8 cellular contexts compared by ENCODE assay signal in genomic region chr7:134778941-134779740, GRCh38. TPM values are rescaled to one million over a fixed set of nuclear protein-coding genes. Genes with fewer than 3 reads are reported as not detected.
A peak's percentile ranks its signal among the peaks of the same experiment; 100 is the strongest.
DNase-seq lines count a peak whose midpoint lies in the region; ATAC-seq lines count a peak whose summit lies in the region.

CALD1 (plus strand) TSS chr7:134779634; CDS start chr7:134867734, 88,100 bp downstream.

- H3K4me3 ChIP-seq in iPS-11a (ENCODE audit: low read depth, low read length) = peak within 1 kb of the TSS; percentile 65

- ATAC-seq in sciatic nerve (peak; percentile 93), GM21526 (IDR thresholded peaks at IDR 0.05; ENCODE audit: low FRiP score, unreplicated experiment) (no peak), HG03460 (IDR thresholded peaks at IDR 0.05; ENCODE audit: unreplicated experiment) (no peak)
- no peak for ATAC-seq in stimulated activated memory B cell treated with anti-CD40 and anti-IgM and Interleukin-4, amounts not matched to agents 10 μg/mL and 1 μg/mL and 100 μg/mL, for 72 hours

- intact Hi-C loops in sciatic nerve (cut with DNase I) = no loop called here

- in situ Hi-C loops in T47D (cut with HindIII; ENCODE audit: low pct_unique_long_range_greater_than_20kb, low sequenced_read_pairs) = no loop called here

- no peak within 1 kb of the TSS for H3K4me3 Mint-ChIP-seq in stimulated activated memory B cell treated with anti-CD40 and anti-IgM and Interleukin-4, amounts not matched to agents 10 μg/mL and 1 μg/mL and 100 μg/mL, for 72 hours

- H3K36me3 Mint-ChIP-seq in stimulated activated memory B cell treated with anti-CD40 and anti-IgM and Interleukin-4, amounts not matched to agents 10 μg/mL and 1 μg/mL and 100 μg/mL, for 72 hours = no peaks in the 10 kb centered on the region

- no peaks in the 10 kb centered on the region for H3K4me1 Mint-ChIP-seq in stimulated activated memory B cell treated with anti-CD40 and anti-IgM and Interleukin-4, amounts not matched to agents 10 μg/mL and 1 μg/mL and 100 μg/mL, for 72 hours

- DNase-seq in HuH-7 (ENCODE audit: low spot score) (peak; percentile 47), T47D (ENCODE audit: low read depth in 1 of 2, low spot score in 1 of 2) (peak; percentile 49 to 85), sciatic nerve (ENCODE audit: low spot score) (peak; percentile 72)
- no peak for DNase-seq in activated CD4-positive, alpha-beta T cell treated with anti-CD3 and anti-CD28 coated beads, Interleukin-2, amount 50 U/mL, for 48 hours

- no peak within 1 kb of the TSS for H3K27ac Mint-ChIP-seq in stimulated activated memory B cell treated with anti-CD40 and anti-IgM and Interleukin-4, amounts not matched to agents 10 μg/mL and 1 μg/mL and 100 μg/mL, for 72 hours

- H3K27me3 Mint-ChIP-seq in stimulated activated memory B cell treated with anti-CD40 and anti-IgM and Interleukin-4, amounts not matched to agents 10 μg/mL and 1 μg/mL and 100 μg/mL, for 72 hours = peaks cover 16% of the 10 kb centered on the region

- no peaks in the 10 kb centered on the region for H3K9me3 Mint-ChIP-seq in stimulated activated memory B cell treated with anti-CD40 and anti-IgM and Interleukin-4, amounts not matched to agents 10 μg/mL and 1 μg/mL and 100 μg/mL, for 72 hours

RNA-seq across cellular contexts. Expression of gene CALD1, which starts in this region (rescaled TPM):
- total RNA-seq in sciatic nerve = 534 TPM

Comparison
In these comparisons a context has a peak if more than half of its experiments do, and no peak if none do; other contexts are left out.
1. DNase-seq: peak in HuH-7 (single experiment), T47D (2 of 2) and sciatic nerve (single experiment); none in activated CD4-positive, alpha-beta T cell treated with anti-CD3 and anti-CD28 coated beads, Interleukin-2, amount 50 U/mL, for 48 hours (0 of 2).